In genomic region chr5:135921388-135921787, GRCh38 we compare ENCODE assay signal across 19 cellular contexts. TPM values are rescaled to one million over a fixed set of nuclear protein-coding genes. Genes with fewer than 3 reads are reported as not detected.
A peak's percentile ranks its signal among the peaks of the same experiment; 100 is the strongest.
DNase-seq lines count a peak whose midpoint lies in the region; ATAC-seq, FAIRE-seq and TF ChIP-seq lines count a peak whose summit lies in the region.
"Had no signal": no experiment of that assay in that cellular context is flagged by ENCODE, and none has a peak within 500 bp of the region (broad histone marks: within the 10 kb centered on the region; RNA-seq: fewer than 3 reads in every experiment).

No MANE protein-coding gene starts in this region.

- H3K4me1 ChIP-seq in HEK293 (ENCODE audit: control insufficient read depth, insufficient read depth, low read length), result 0 out of 2 replicates have a peak, but pooled peaks cover 6% of the 10 kb centered on the region
- no peaks in the 10 kb centered on the region for H3K4me1 ChIP-seq in keratinocyte (ENCODE audit: control insufficient read depth, extremely low read depth, insufficient read depth, low read length)
- H3K4me1 ChIP-seq: ascending aorta, left lung, right atrium auricular region had no signal

- H4K20me1 ChIP-seq in keratinocyte (ENCODE audit: control insufficient read depth, extremely low read depth, insufficient read depth, low read length), result no peaks in the 10 kb centered on the region

- DNase-seq in AG09309 (ENCODE audit: low read depth) (peak; percentile 16), amniotic epithelial cell (ENCODE audit: low read depth) (peak; percentile 68), keratinocyte (ENCODE audit: low read depth, low spot score) (no peak)
- no peak for DNase-seq in activated naive CD8-positive, alpha-beta T cell treated with anti-CD3 and anti-CD28 coated beads, Interleukin-2, amount 50 U/mL, for 24 hours
- DNase-seq in stimulated activated CD8-positive, alpha-beta memory T cell treated with anti-CD3 and anti-CD28 coated beads, Interleukin-4, amount 100 ng/mL, for 48 hours, result no peak
- DNase-seq: activated CD4-positive, alpha-beta T cell treated with anti-CD3 and anti-CD28 coated beads, Interleukin-2, amount 50 U/mL, for 1 hour; Kasumi-1; left lung; NCI-H146; RPMI8226; stimulated activated naive CD8-positive, alpha-beta T cell treated with anti-CD3 and anti-CD28 coated beads, Interleukin-15, Interleukin-2, amounts not matched to agents 100 U/mL and 50 U/mL, for 24 hours had no signal

- no peak overlapping the region for H3K27ac Mint-ChIP-seq in activated naive CD8-positive, alpha-beta T cell treated with anti-CD3 and anti-CD28 coated beads, Interleukin-2, amount 50 U/mL, for 24 hours

- H3K27ac ChIP-seq in HEK293 (ENCODE audit: extremely low read depth, low read depth, low read length) (no peak overlapping the region), keratinocyte (ENCODE audit: control insufficient read depth, insufficient read depth, low read length) (no peak overlapping the region)
- H3K27ac ChIP-seq: ascending aorta, coronary artery, left lung, neutrophil, right atrium auricular region had no signal

- H3K36me3 Mint-ChIP-seq in activated naive CD8-positive, alpha-beta T cell treated with anti-CD3 and anti-CD28 coated beads, Interleukin-2, amount 50 U/mL, for 24 hours (ENCODE audit: low read depth), result no peaks in the 10 kb centered on the region

- no peak overlapping the region for H3K4me2 ChIP-seq in keratinocyte (ENCODE audit: control insufficient read depth, extremely low read depth, insufficient read depth, low read depth, low read length)

- H3K4me1 Mint-ChIP-seq in activated naive CD8-positive, alpha-beta T cell treated with anti-CD3 and anti-CD28 coated beads, Interleukin-2, amount 50 U/mL, for 24 hours, result peaks cover 3% of the 10 kb centered on the region

- TF ChIP-seq CTCF in AG09309 (IDR thresholded peaks at IDR 0.05; ENCODE audit: control insufficient read depth, insufficient read depth, low read depth, low read length, missing control alignments) (no peak), HEK293 (tag by site-specific recombination; IDR thresholded peaks at IDR 0.05) (no peak), keratinocyte (optimal IDR thresholded peaks at IDR 0.05 in 1 of 3, IDR thresholded peaks at IDR 0.05 in 1 of 3, conservative IDR thresholded peaks at IDR 0.05 in 1 of 3; ENCODE audit: extremely low read depth in 1 of 3, insufficient read depth in 2 of 3, low read length in 3 of 3) (no peak)

- FAIRE-seq in keratinocyte (lab: Jason Lieb, UNC), result peak; percentile 26
- FAIRE-seq: endometrium had no signal

- ATAC-seq in HG02970 (IDR thresholded peaks at IDR 0.05; ENCODE audit: low FRiP score, unreplicated experiment) (no peak), GM21367 (IDR thresholded peaks at IDR 0.05; ENCODE audit: unreplicated experiment) (no peak)
- no peak for ATAC-seq in activated naive CD8-positive, alpha-beta T cell treated with anti-CD3 and anti-CD28 coated beads, Interleukin-2, amount 50 U/mL, for 24 hours
- ATAC-seq: left lung; stimulated activated naive CD8-positive, alpha-beta T cell treated with anti-CD3 and anti-CD28 coated beads, Interleukin-15, Interleukin-2, amounts not matched to agents 100 U/mL and 50 U/mL, for 24 hours had no signal

- H3K9ac ChIP-seq in keratinocyte (ENCODE audit: control insufficient read depth, extremely low read depth, insufficient read depth, low read length), result no peak overlapping the region

- peaks cover 8% of the 10 kb centered on the region for H3K27me3 ChIP-seq in keratinocyte (ENCODE audit: control insufficient read depth, extremely low read depth, insufficient read depth, low read length)
- H3K27me3 ChIP-seq: ascending aorta, right atrium auricular region had no signal

- H3K4me3 Mint-ChIP-seq in activated naive CD8-positive, alpha-beta T cell treated with anti-CD3 and anti-CD28 coated beads, Interleukin-2, amount 50 U/mL, for 24 hours, result no peak overlapping the region

- H3K9me3 ChIP-seq in HEK293 (ENCODE audit: control insufficient read depth, insufficient read depth, low read depth, low read length) (no peaks in the 10 kb centered on the region), keratinocyte (ENCODE audit: control insufficient read depth, low read depth, low read length) (no peaks in the 10 kb centered on the region)
- H3K9me3 ChIP-seq: ascending aorta, left lung, neutrophil, right atrium auricular region had no signal

- peaks cover 4% of the 10 kb centered on the region for H3K9me3 Mint-ChIP-seq in activated naive CD8-positive, alpha-beta T cell treated with anti-CD3 and anti-CD28 coated beads, Interleukin-2, amount 50 U/mL, for 24 hours

- no peak overlapping the region for H3K4me3 ChIP-seq in AG09309 (ENCODE audit: control insufficient read depth, low read depth, low read length)
- no peak overlapping the region for H3K4me3 ChIP-seq in HEK293 (ENCODE audit: low read depth, low read length)
- no peak overlapping the region for H3K4me3 ChIP-seq in keratinocyte (ENCODE audit: control insufficient read depth in 2 of 3, extremely low read depth in 1 of 3, insufficient read depth in 2 of 3, low read depth in 1 of 3, low read length in 3 of 3)
- H3K4me3 ChIP-seq: ascending aorta, coronary artery, left lung, right atrium auricular region had no signal

- no peaks in the 10 kb centered on the region for H3K79me2 ChIP-seq in keratinocyte (ENCODE audit: control insufficient read depth, insufficient read depth, low read length)

- H3K36me3 ChIP-seq in HEK293 (ENCODE audit: control insufficient read depth in 2 of 2, insufficient read depth in 1 of 2, low read length in 2 of 2), result no peaks in the 10 kb centered on the region
- H3K36me3 ChIP-seq in keratinocyte (ENCODE audit: control insufficient read depth in 2 of 2, extremely low read depth in 1 of 2, insufficient read depth in 2 of 2, low read length in 2 of 2), result no peaks in the 10 kb centered on the region
- H3K36me3 ChIP-seq: ascending aorta, left lung, neutrophil, right atrium auricular region had no signal

- H3K27me3 Mint-ChIP-seq in activated naive CD8-positive, alpha-beta T cell treated with anti-CD3 and anti-CD28 coated beads, Interleukin-2, amount 50 U/mL, for 24 hours, result peaks cover 42% of the 10 kb centered on the region

- no peak overlapping the region for H2AFZ ChIP-seq in keratinocyte (ENCODE audit: control insufficient read depth, low read length)

- CTCF ChIA-PET in HEK293 (lab: Yijun Ruan, JAX), result interaction anchor here (1.7 kb wide), 1 partner anchor 28 kb away, joined by 3 read pairs; no protein-coding TSS in a partner anchor

- dilution Hi-C loops in keratinocyte (cut with MboI; ENCODE audit: extremely low pct_ligation_motif_present, low sequenced_read_pairs), result no loop called here

- POLR2A ChIA-PET in HEK293 (lab: Yijun Ruan, JAX), result no interaction called here

- no peaks in the 10 kb centered on the region for H3K9me1 ChIP-seq in keratinocyte (ENCODE audit: control insufficient read depth, extremely low read depth, insufficient read depth, low read length)

TF ChIP-seq in HEK293, 187 proteins besides CTCF, POLR2A, EP300 and RAD21 (continues in another document):
- TF ChIP-seq ZNF514 (tag by site-specific recombination; IDR thresholded peaks at IDR 0.05) (no peak), ZBTB49 (tag by site-specific recombination; IDR thresholded peaks at IDR 0.05; ENCODE audit: low read depth) (no peak), ZNF549 (tag by site-specific recombination; IDR thresholded peaks at IDR 0.05) (no peak), ZNF768 (tag by site-specific recombination; IDR thresholded peaks at IDR 0.05) (no peak), TRIM28 (IDR thresholded peaks at IDR 0.05; ENCODE audit: borderline replicate concordance, low read length) (no peak), ZNF660 (tag by site-specific recombination; IDR thresholded peaks at IDR 0.05) (peak; percentile 52; the same call in 1 of the 2 replicates), ZNF404 (tag by site-specific recombination; IDR thresholded peaks at IDR 0.05) (no peak), ZBTB20 (tag by site-specific recombination; IDR thresholded peaks at IDR 0.05) (no peak), ZNF155 (tag by site-specific recombination; IDR thresholded peaks at IDR 0.05) (no peak), ZNF555 (tag by site-specific recombination; conservative IDR thresholded peaks at IDR 0.05) (no peak), SP7 (tag by site-specific recombination; IDR thresholded peaks at IDR 0.05) (no peak), ZNF214 (tag by site-specific recombination; IDR thresholded peaks at IDR 0.05; ENCODE audit: borderline replicate concordance) (no peak)

RNA-seq across cellular contexts. Expression of gene IL9, which starts 25.7 kb away (rescaled TPM):
- polyA plus RNA-seq in keratinocyte, result not detected in 3 replicates
- polyA plus RNA-seq in keratinocyte (2011; ENCODE audit: low read depth), result not detected
- polyA plus RNA-seq in keratinocyte (2011; cell fraction: cytosol; rRNA removed), result not detected in 2 replicates
- polyA plus RNA-seq in keratinocyte (2011; cell fraction: nucleus; rRNA removed), result not detected in 2 replicates
- not detected in 2 replicates for polyA plus RNA-seq in keratinocyte (2012; ENCODE audit: low replicate concordance)
- polyA minus RNA-seq in keratinocyte, result not detected in 3 replicates
- not detected for polyA minus RNA-seq in keratinocyte (2011; cell fraction: cytosol; rRNA and poly(A)+ RNA removed)
- polyA minus RNA-seq in keratinocyte (2011; cell fraction: nucleus; rRNA and poly(A)+ RNA removed), result not detected in 2 replicates

RNA-seq across cellular contexts. Expression of gene LECT2, which starts 33.4 kb away (rescaled TPM):
- 0.08 TPM in 1 of 3 replicates, not detected in the others for polyA plus RNA-seq in keratinocyte
- not detected for polyA plus RNA-seq in keratinocyte (2011; ENCODE audit: low read depth)
- polyA plus RNA-seq in keratinocyte (2011; cell fraction: cytosol; rRNA removed), result not detected in 2 replicates
- not detected in 2 replicates for polyA plus RNA-seq in keratinocyte (2011; cell fraction: nucleus; rRNA removed)
- not detected in 2 replicates for polyA plus RNA-seq in keratinocyte (2012; ENCODE audit: low replicate concordance)
- not detected in 3 replicates for polyA minus RNA-seq in keratinocyte
- not detected for polyA minus RNA-seq in keratinocyte (2011; cell fraction: cytosol; rRNA and poly(A)+ RNA removed)
- not detected in 2 replicates for polyA minus RNA-seq in keratinocyte (2011; cell fraction: nucleus; rRNA and poly(A)+ RNA removed)

Comparison
In these comparisons a context has a peak if more than half of its experiments do, and no peak if none do; other contexts are left out.
1. DNase-seq: peak in AG09309 (single experiment) and amniotic epithelial cell (single experiment); none in keratinocyte (single experiment), activated naive CD8-positive, alpha-beta T cell treated with anti-CD3 and anti-CD28 coated beads, Interleukin-2, amount 50 U/mL, for 24 hours (single experiment) and stimulated activated CD8-positive, alpha-beta memory T cell treated with anti-CD3 and anti-CD28 coated beads, Interleukin-4, amount 100 ng/mL, for 48 hours (single experiment).